19 cellular contexts compared by ENCODE assay signal in the genomic region with DNA sequence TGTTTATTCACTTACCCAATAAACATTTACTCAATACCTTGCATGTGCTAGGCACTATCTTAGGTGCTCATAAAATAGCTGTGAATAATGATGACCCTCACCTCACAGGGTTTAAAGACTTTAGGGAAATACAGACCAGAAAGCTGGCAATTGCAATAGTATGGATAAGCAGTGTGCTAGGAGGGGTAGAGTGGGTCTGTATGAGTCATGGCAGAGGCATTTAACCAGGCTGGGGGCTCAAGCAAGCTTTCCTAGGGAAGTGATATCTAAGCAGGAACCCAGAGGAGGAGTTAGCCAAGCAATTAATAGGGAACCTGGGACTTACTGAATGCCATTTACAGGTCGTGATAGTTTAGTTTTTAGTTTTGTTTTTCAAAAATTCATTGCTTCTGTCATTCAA.
"Had no signal": no experiment of that assay in that cellular context is flagged by ENCODE, and none has a peak within 500 bp of the region (broad histone marks: within the 10 kb centered on the region; RNA-seq: fewer than 3 reads in every experiment).

No MANE protein-coding gene starts in this region.

- H3K36me3 Mint-ChIP-seq: activated naive CD4-positive, alpha-beta T cell treated with anti-CD3 and anti-CD28 coated beads, Interleukin-2, amount 50 U/mL, for 24 hours; immature natural killer cell had no signal

- ATAC-seq: body of pancreas; heart right ventricle; left lung; stimulated activated naive CD8-positive, alpha-beta T cell treated with anti-CD3 and anti-CD28 coated beads, Interleukin-15, amount 100 ng/mL, for 72 hours had no signal

- H3K27me3 Mint-ChIP-seq: stimulated activated naive CD8-positive, alpha-beta T cell treated with anti-CD3 and anti-CD28 coated beads, Interleukin-15, amount 100 ng/mL, for 72 hours had no signal

- H3K27me3 ChIP-seq: body of pancreas, left lung, ovary, testis, uterus had no signal

- H3K4me1 Mint-ChIP-seq: activated naive CD4-positive, alpha-beta T cell treated with anti-CD3 and anti-CD28 coated beads, Interleukin-2, amount 50 U/mL, for 24 hours; immature natural killer cell; stimulated activated naive CD8-positive, alpha-beta T cell treated with anti-CD3 and anti-CD28 coated beads, Interleukin-15, amount 100 ng/mL, for 72 hours had no signal

- H3K27ac ChIP-seq: body of pancreas, coronary artery, heart right ventricle, left lung, ovary, skin epidermis, testis, uterus had no signal

- H3K4me1 ChIP-seq: body of pancreas, heart right ventricle, left lung, testis, uterus had no signal

- H3K4me3 Mint-ChIP-seq: activated naive CD4-positive, alpha-beta T cell treated with anti-CD3 and anti-CD28 coated beads, Interleukin-2, amount 50 U/mL, for 24 hours; immature natural killer cell; nephron; stimulated activated naive CD8-positive, alpha-beta T cell treated with anti-CD3 and anti-CD28 coated beads, Interleukin-15, amount 100 ng/mL, for 72 hours had no signal

- H3K9me3 ChIP-seq: body of pancreas, heart right ventricle, ovary, testis, uterus had no signal

- H3K27ac Mint-ChIP-seq: activated naive CD4-positive, alpha-beta T cell treated with anti-CD3 and anti-CD28 coated beads, Interleukin-2, amount 50 U/mL, for 24 hours; immature natural killer cell; nephron; stimulated activated naive CD8-positive, alpha-beta T cell treated with anti-CD3 and anti-CD28 coated beads, Interleukin-15, amount 100 ng/mL, for 72 hours had no signal

- DNase-seq: activated CD4-positive, alpha-beta T cell treated with anti-CD3 and anti-CD28 coated beads, Interleukin-2, amount 50 U/mL, for 1 hour; activated T-cell treated with anti-CD3 and anti-CD28 coated beads, Interleukin-2, amount 50 U/mL, for 1 hour; body of pancreas; central memory CD4-positive, alpha-beta T cell; effector CD8-positive, alpha-beta T cell; heart right ventricle; immature natural killer cell; left lung; ovary; retina; stimulated activated CD4-positive, alpha-beta T cell treated with anti-CD3 and anti-CD28 coated beads, Interleukin-4, amount 100 ng/mL, for 4 hours; stimulated activated naive CD8-positive, alpha-beta T cell treated with anti-CD3 and anti-CD28 coated beads, Interleukin-15, amount 100 ng/mL, for 72 hours; T-helper 2 cell; testis; uterus had no signal
